In genomic region chr7:117458977-117459583, GRCh38 we compare ENCODE assay signal across 10 cellular contexts. TPM values are rescaled to one million over a fixed set of nuclear protein-coding genes. Genes with fewer than 3 reads are reported as not detected.
DNase-seq lines count a peak whose midpoint lies in the region; ATAC-seq and TF ChIP-seq lines count a peak whose summit lies in the region.
"Had no signal": no experiment of that assay in that cellular context is flagged by ENCODE, and none has a peak within 500 bp of the region (broad histone marks: within the 10 kb centered on the region; RNA-seq: fewer than 3 reads in every experiment).

No MANE protein-coding gene starts in this region.

- no peaks in the 10 kb centered on the region for H3K36me3 Mint-ChIP-seq in CD4-positive, alpha-beta T cell (ENCODE audit: low read depth)

- no peaks in the 10 kb centered on the region for H3K36me3 ChIP-seq in upper lobe of right lung
- H3K36me3 ChIP-seq: neutrophil, SJCRH30 had no signal

- no peak overlapping the region for H3K4me3 Mint-ChIP-seq in CD4-positive, alpha-beta T cell

- CTCF ChIA-PET in RWPE1 (lab: Yijun Ruan, JAX): interaction anchor here (0.6 to 2.1 kb wide), 13 partner anchors 17 to 811 kb away, joined by 3 to 12 read pairs (median 3); no protein-coding TSS in a partner anchor
- CTCF ChIA-PET in CD4-positive, alpha-beta T cell (lab: Charles Lee): no interaction called here

- no peaks in the 10 kb centered on the region for H3K9me3 ChIP-seq in upper lobe of right lung
- no peaks in the 10 kb centered on the region for H3K9me3 ChIP-seq in CD4-positive, alpha-beta T cell (ENCODE audit: control insufficient read depth, low read length)
- H3K9me3 ChIP-seq: neutrophil, SJCRH30 had no signal

- no peak overlapping the region for H3K27ac Mint-ChIP-seq in CD4-positive, alpha-beta T cell

- TF ChIP-seq CTCF in RWPE1 (conservative IDR thresholded peaks at IDR 0.05; ENCODE audit: low read depth) (peak; percentile 78), upper lobe of right lung (IDR thresholded peaks at IDR 0.05) (peak; percentile 65)
- TF ChIP-seq CTCF in CD4-positive, alpha-beta T cell (IDR thresholded peaks at IDR 0.05): no peak

- intact Hi-C loops in upper lobe of right lung (cut with DNase I): no loop called here
- intact Hi-C loops in CD4-positive, alpha-beta T cell (cut with DNase I, micrococcal nuclease): no loop called here

- H3K27ac ChIP-seq in RWPE1 (no peak overlapping the region), upper lobe of right lung (no peak overlapping the region)
- no peak overlapping the region for H3K27ac ChIP-seq in CD4-positive, alpha-beta T cell (ENCODE audit: low read depth, low read length)
- H3K27ac ChIP-seq: neutrophil, SJCRH30 had no signal

- H3K4me1 Mint-ChIP-seq in CD4-positive, alpha-beta T cell (ENCODE audit: low read depth): no peaks in the 10 kb centered on the region

- ATAC-seq in HG03354 (IDR thresholded peaks at IDR 0.05; ENCODE audit: poor library complexity, severe bottlenecking, unreplicated experiment) (peak; percentile 76), upper lobe of right lung (no peak), HG03469 (IDR thresholded peaks at IDR 0.05; ENCODE audit: unreplicated experiment) (no peak), HG02852 (IDR thresholded peaks at IDR 0.05; ENCODE audit: unreplicated experiment) (no peak)
- ATAC-seq in CD4-positive, alpha-beta T cell (ENCODE audit: poor library complexity): no peak

- no peaks in the 10 kb centered on the region for H3K4me1 ChIP-seq in upper lobe of right lung
- H3K4me1 ChIP-seq: SJCRH30 had no signal

- H3K27me3 Mint-ChIP-seq in CD4-positive, alpha-beta T cell: no peaks in the 10 kb centered on the region

- DNase-seq in EH (ENCODE audit: low read depth) (peak; percentile 30), RWPE1 (ENCODE audit: low spot score) (no peak), foreskin melanocyte (peak; percentile 5), upper lobe of right lung (no peak)
- no peak for DNase-seq in CD4-positive, alpha-beta T cell

- POLR2A ChIA-PET in RWPE1 (lab: Yijun Ruan, JAX; ENCODE audit: low non-redundant PET): no interaction called here
- POLR2A ChIA-PET in CD4-positive, alpha-beta T cell (lab: Charles Lee): no interaction called here

- no peak overlapping the region for H3K4me3 ChIP-seq in upper lobe of right lung
- H3K4me3 ChIP-seq: SJCRH30 had no signal

- peaks cover 3% of the 10 kb centered on the region for H3K9me3 Mint-ChIP-seq in CD4-positive, alpha-beta T cell

- no peaks in the 10 kb centered on the region for H3K27me3 ChIP-seq in upper lobe of right lung
- H3K27me3 ChIP-seq in CD4-positive, alpha-beta T cell (ENCODE audit: control insufficient read depth, insufficient read depth, low read length): no peaks in the 10 kb centered on the region
- H3K27me3 ChIP-seq: neutrophil, SJCRH30 had no signal

RNA-seq across cellular contexts. Expression of gene CFTR, which starts 20.7 kb away (rescaled TPM):
- total RNA-seq in upper lobe of right lung: 28.0 TPM
- total RNA-seq in CD4-positive, alpha-beta T cell: not detected
- total RNA-seq: SJCRH30 had no signal

RNA-seq across cellular contexts. Expression of gene ASZ1, which starts 31.8 kb away (rescaled TPM):
- not detected for total RNA-seq in upper lobe of right lung
- not detected for total RNA-seq in CD4-positive, alpha-beta T cell
- total RNA-seq: SJCRH30 had no signal

Comparison
In these comparisons a context has a peak if more than half of its experiments do, and no peak if none do; other contexts are left out.
1. DNase-seq: peak in EH (single experiment) and foreskin melanocyte (single experiment); none in RWPE1 (single experiment), upper lobe of right lung (single experiment) and CD4-positive, alpha-beta T cell (0 of 10).
2. RNA of gene CFTR, which starts 20.7 kb away (total RNA-seq): 28.0 TPM in upper lobe of right lung (single experiment); not detected in CD4-positive, alpha-beta T cell; every median in the first group is over 10 times any median in the second.